ENCODE assay signal across 8 cellular contexts in the genomic region with DNA sequence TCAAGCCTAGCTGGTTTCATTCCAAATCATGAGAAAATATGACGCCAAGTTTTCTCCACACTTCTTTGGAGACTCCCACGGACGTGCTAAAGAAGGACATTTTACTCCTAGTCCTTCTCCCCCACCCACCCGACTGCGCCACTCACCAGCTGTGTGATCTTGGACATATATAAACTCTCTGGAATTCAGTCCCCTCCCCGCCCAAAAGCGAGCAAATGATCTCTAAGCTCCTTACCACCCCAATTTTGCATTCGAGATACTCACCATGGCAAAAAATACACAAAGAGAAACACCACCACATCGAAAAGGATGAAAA. TPM values are rescaled to one million over a fixed set of nuclear protein-coding genes. Genes with fewer than 3 reads are reported as not detected.
DNase-seq lines count a peak whose midpoint lies in the region; ATAC-seq and TF ChIP-seq lines count a peak whose summit lies in the region.

No MANE protein-coding gene starts in this region.

- CTCF ChIA-PET in HEK293 (lab: Yijun Ruan, JAX) (interaction anchor here (0.8 to 1.6 kb wide), 5 partner anchors 9 to 325 kb away, joined by 3 to 8 read pairs (median 5); no protein-coding TSS in a partner anchor), PC-9 (lab: Charles Lee) (interaction anchor here (0.6 kb wide), 1 partner anchor 961 kb away, joined by 10 read pairs; no protein-coding TSS in a partner anchor)

- H3K79me2 ChIP-seq in PC-9 (ENCODE audit: low read depth): peaks cover 35% of the 10 kb centered on the region

- TF ChIP-seq POLR2A in right lobe of liver (IDR thresholded peaks at IDR 0.05): no peak

- H3K9me3 ChIP-seq in HEK293 (ENCODE audit: control insufficient read depth, insufficient read depth, low read depth, low read length): no peaks in the 10 kb centered on the region
- no peaks in the 10 kb centered on the region for H3K9me3 ChIP-seq in PC-9 (ENCODE audit: insufficient read depth, low read depth)
- no peaks in the 10 kb centered on the region for H3K9me3 ChIP-seq in right lobe of liver

- POLR2A ChIA-PET in HEK293 (lab: Yijun Ruan, JAX) (interaction anchor here (1.0 to 2.3 kb wide), 3 partner anchors 9 to 87 kb away, joined by 3 to 13 read pairs (median 4); a partner anchor contains a TSS), PC-9 (lab: Charles Lee; ENCODE audit: unreplicated experiment) (interaction anchor here (0.6 kb wide), 1 partner anchor 435 kb away, joined by 3 read pairs; no protein-coding TSS in a partner anchor)

- H3K4me2 ChIP-seq in PC-9: peak overlapping the region; percentile 92

- H3K4me1 ChIP-seq in HEK293 (ENCODE audit: control insufficient read depth, insufficient read depth, low read length) (peaks cover 5% of the 10 kb centered on the region; the same call in 1 of the 2 replicates), PC-9 (replicated peaks; ENCODE audit: insufficient read depth) (peaks cover 21% of the 10 kb centered on the region), right lobe of liver (peaks cover 0 to 26% (median 7%) of the 10 kb centered on the region in 4 donors)

- H2AFZ ChIP-seq in PC-9: peak overlapping the region; percentile 98

- H3K36me3 ChIP-seq in HEK293 (ENCODE audit: control insufficient read depth in 2 of 2, insufficient read depth in 1 of 2, low read length in 2 of 2) (peaks cover 6 to 29% of the 10 kb centered on the region in 2 experiments), PC-9 (ENCODE audit: low read depth) (0 out of 2 replicates have a peak, but pooled peaks cover 6% of the 10 kb centered on the region), right lobe of liver (peaks cover 0 to 9% (median 0%) of the 10 kb centered on the region in 4 donors)

- peaks cover 4% of the 10 kb centered on the region for H3K9me3 Mint-ChIP-seq in stimulated activated naive CD8-positive, alpha-beta T cell treated with anti-CD3 and anti-CD28 coated beads, Interleukin-15, Interleukin-2, amounts not matched to agents 100 ng/mL and 50 ng/mL, for 24 hours

- H4K20me1 ChIP-seq in PC-9 (ENCODE audit: insufficient read depth): no peaks in the 10 kb centered on the region

- peak overlapping the region; percentile 51 for H3K4me3 ChIP-seq in HEK293 (ENCODE audit: low read depth, low read length)
- peak overlapping the region; percentile 81 for H3K4me3 ChIP-seq in PC-9
- H3K4me3 ChIP-seq in choroid plexus epithelial cell (ENCODE audit: low read depth, low read length): peak overlapping the region; percentile 84
- H3K4me3 ChIP-seq in right lobe of liver: peak overlapping the region; percentile 66 to 93 (median 83)

- no peaks in the 10 kb centered on the region for H3K27me3 ChIP-seq in PC-9 (ENCODE audit: insufficient read depth, low read depth)
- no peaks in the 10 kb centered on the region for H3K27me3 ChIP-seq in right lobe of liver

- no peaks in the 10 kb centered on the region for H3K9me2 ChIP-seq in PC-9 (ENCODE audit: insufficient read depth)

- no TSS peak for BruUV-seq in PC-9 (replicated peaks; lab: Mats Ljungman, UMichigan)

- H3K27ac ChIP-seq in HEK293 (ENCODE audit: extremely low read depth, low read depth, low read length) (peak overlapping the region; percentile 67), PC-9 (peak overlapping the region; percentile 89), right lobe of liver (peak overlapping the region; percentile 87 to 97 (median 92))

- H3K36me3 Mint-ChIP-seq in stimulated activated naive CD8-positive, alpha-beta T cell treated with anti-CD3 and anti-CD28 coated beads, Interleukin-15, Interleukin-2, amounts not matched to agents 100 ng/mL and 50 ng/mL, for 24 hours (ENCODE audit: low read depth): peaks cover 49% of the 10 kb centered on the region

- TF ChIP-seq CTCF in HEK293 (tag by site-specific recombination; IDR thresholded peaks at IDR 0.05): no peak
- no peak for TF ChIP-seq CTCF in PC-9 (conservative IDR thresholded peaks at IDR 0.05)
- no peak for TF ChIP-seq CTCF in choroid plexus epithelial cell (conservative IDR thresholded peaks at IDR 0.05; ENCODE audit: low read depth, low read length)
- TF ChIP-seq CTCF in right lobe of liver (IDR thresholded peaks at IDR 0.05): no peak
- no peak for TF ChIP-seq CTCF in GM10266 (IDR thresholded peaks at IDR 0.05; ENCODE audit: control insufficient read depth, insufficient read depth, low read depth, missing control alignments)

- intact Hi-C loops in PC-9 (cut with micrococcal nuclease; ENCODE audit: unreplicated experiment): no loop called here
- intact Hi-C loops in right lobe of liver (cut with DNase I): no loop called here

- H3K27ac Mint-ChIP-seq in stimulated activated naive CD8-positive, alpha-beta T cell treated with anti-CD3 and anti-CD28 coated beads, Interleukin-15, Interleukin-2, amounts not matched to agents 100 ng/mL and 50 ng/mL, for 24 hours: peak overlapping the region; percentile 98

- H3K4me3 Mint-ChIP-seq in stimulated activated naive CD8-positive, alpha-beta T cell treated with anti-CD3 and anti-CD28 coated beads, Interleukin-15, Interleukin-2, amounts not matched to agents 100 ng/mL and 50 ng/mL, for 24 hours: peak overlapping the region; percentile 99

- H3K27me3 Mint-ChIP-seq in stimulated activated naive CD8-positive, alpha-beta T cell treated with anti-CD3 and anti-CD28 coated beads, Interleukin-15, Interleukin-2, amounts not matched to agents 100 ng/mL and 50 ng/mL, for 24 hours: no peaks in the 10 kb centered on the region

- 0% methylated on average over 9 of the region's 9 CpGs for WGBS in right lobe of liver (ENCODE audit: insufficient coverage, low coverage, low lambda C conversion rate, missing lambda C conversion rate)

- peak; percentile 35 to 54 (median 40) for ATAC-seq in right lobe of liver

- peaks cover 16% of the 10 kb centered on the region; the same call in 1 of the 2 replicates for H3F3A ChIP-seq in PC-9 (ENCODE audit: insufficient read depth, low read depth)

- peak; percentile 74 for DNase-seq in EH (ENCODE audit: low read depth)
- DNase-seq in PC-9: no peak
- DNase-seq in choroid plexus epithelial cell (ENCODE audit: low read depth): peak; percentile 71
- peak; percentile 32 to 61 (median 54) for DNase-seq in right lobe of liver
- DNase-seq in DMS 273 treated with DMSO at 0.1 percent for 48 hours (lab: John Stamatoyannopoulos, UW): no peak
- DNase-seq in GM10266 (ENCODE audit: extremely low spot score): no peak

- peaks cover 45% of the 10 kb centered on the region for H3K4me1 Mint-ChIP-seq in stimulated activated naive CD8-positive, alpha-beta T cell treated with anti-CD3 and anti-CD28 coated beads, Interleukin-15, Interleukin-2, amounts not matched to agents 100 ng/mL and 50 ng/mL, for 24 hours (ENCODE audit: low read depth)

TF ChIP-seq in HEK293, 187 proteins besides CTCF, POLR2A, EP300 and RAD21:
- TF ChIP-seq ZNF837 (tag by site-specific recombination; IDR thresholded peaks at IDR 0.05): no peak
- TF ChIP-seq EGR2 (tag by site-specific recombination; IDR thresholded peaks at IDR 0.05; ENCODE audit: low read depth): 0 out of 2 replicates have a peak, but pooled peaks have one; percentile 3
- TF ChIP-seq, protein P1, sequence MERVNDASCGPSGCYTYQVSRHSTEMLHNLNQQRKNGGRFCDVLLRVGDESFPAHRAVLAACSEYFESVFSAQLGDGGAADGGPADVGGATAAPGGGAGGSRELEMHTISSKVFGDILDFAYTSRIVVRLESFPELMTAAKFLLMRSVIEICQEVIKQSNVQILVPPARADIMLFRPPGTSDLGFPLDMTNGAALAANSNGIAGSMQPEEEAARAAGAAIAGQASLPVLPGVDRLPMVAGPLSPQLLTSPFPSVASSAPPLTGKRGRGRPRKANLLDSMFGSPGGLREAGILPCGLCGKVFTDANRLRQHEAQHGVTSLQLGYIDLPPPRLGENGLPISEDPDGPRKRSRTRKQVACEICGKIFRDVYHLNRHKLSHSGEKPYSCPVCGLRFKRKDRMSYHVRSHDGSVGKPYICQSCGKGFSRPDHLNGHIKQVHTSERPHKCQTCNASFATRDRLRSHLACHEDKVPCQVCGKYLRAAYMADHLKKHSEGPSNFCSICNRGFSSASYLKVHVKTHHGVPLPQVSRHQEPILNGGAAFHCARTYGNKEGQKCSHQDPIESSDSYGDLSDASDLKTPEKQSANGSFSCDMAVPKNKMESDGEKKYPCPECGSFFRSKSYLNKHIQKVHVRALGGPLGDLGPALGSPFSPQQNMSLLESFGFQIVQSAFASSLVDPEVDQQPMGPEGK (tag by site-specific recombination; IDR thresholded peaks at IDR 0.05): peak; percentile 45; the same call in 1 of the 2 replicates
- no peak for TF ChIP-seq ZNF830 (tag by site-specific recombination; IDR thresholded peaks at IDR 0.05; ENCODE audit: low read depth)

RNA-seq across cellular contexts. Expression of a gene that starts 21.9 kb away (rescaled TPM):
- total RNA-seq in PC-9 (2021) (not detected in 2 replicates), right lobe of liver (under 1 TPM in 1 of 6 experiments, not detected in 5; 0.09 TPM)

Comparison
In these comparisons a context has a peak if more than half of its experiments do, and no peak if none do; other contexts are left out.
1. DNase-seq: peak in EH (single experiment), choroid plexus epithelial cell (single experiment) and right lobe of liver (3 of 3); none in PC-9 (0 of 2), DMS 273 treated with DMSO at 0.1 percent for 48 hours (single experiment) and GM10266 (single experiment).
2. Peak in every context shown above with its lines, with median percentiles within 50 percentile points of each other: H3K27ac ChIP-seq and H3K4me3 ChIP-seq.